Comparison of ENCODE assay signal across 12 cellular contexts in the genomic region with DNA sequence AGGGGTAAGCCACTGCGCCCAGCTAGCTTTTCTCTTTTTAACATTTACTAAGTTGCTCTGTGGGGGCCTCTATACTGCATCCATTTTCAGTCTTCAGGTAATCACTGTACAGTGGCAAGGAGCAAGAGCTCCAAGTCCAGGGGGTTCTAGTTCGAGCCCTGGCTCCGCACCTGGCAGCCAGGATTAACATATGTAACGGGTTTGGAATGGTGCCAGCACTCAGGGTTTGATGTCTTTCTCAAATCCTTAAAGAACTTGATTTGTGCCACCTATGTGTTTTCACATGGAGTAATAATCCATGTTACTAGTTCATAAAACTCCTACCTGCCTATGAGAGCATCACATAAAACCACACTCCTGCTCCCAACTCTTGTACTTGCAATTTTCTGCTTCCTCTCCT.
"Had no signal": no experiment of that assay in that cellular context is flagged by ENCODE, and none has a peak within 500 bp of the region (broad histone marks: within the 10 kb centered on the region; RNA-seq: fewer than 3 reads in every experiment).

No MANE protein-coding gene starts in this region.

- DNase-seq: activated CD4-positive, CD25-positive, alpha-beta regulatory T cell; hypothalamus; lower lobe of right lung; retina; stimulated activated CD4-positive, alpha-beta T cell treated with anti-CD3 and anti-CD28 coated beads, Interleukin-4, amount 100 ng/mL, for 4 hours had no signal

- H3K4me3 ChIP-seq: adrenal gland, esophagus muscularis mucosa, lower lobe of right lung, skin epidermis, tibial nerve had no signal

- H3K27ac ChIP-seq: lower lobe of right lung, parathyroid adenoma, skin epidermis, tibial nerve had no signal

- H3K9me3 ChIP-seq: adrenal gland, esophagus muscularis mucosa, lower lobe of right lung, tibial nerve had no signal

- H3K9me3 Mint-ChIP-seq: activated T-helper 2 cell treated with anti-CD3 and anti-CD28 coated beads, Interferon-gamma antibody, Interleukin-2, Interleukin-4, amounts not matched to agents 10 μg/mL and 5 μg/mL and 100 μg/mL, durations not matched to agents 14 hours and 24 hours and 36 hours; mesothelial cell of epicardium had no signal

- H3K27ac Mint-ChIP-seq: mesothelial cell of epicardium had no signal

- H3K4me1 ChIP-seq: parathyroid adenoma had no signal

- H3K27me3 ChIP-seq: adrenal gland, esophagus muscularis mucosa, tibial nerve had no signal

- ATAC-seq: lower lobe of right lung had no signal

- H3K4me3 Mint-ChIP-seq: mesothelial cell of epicardium had no signal
